In genomic region chr14:43135877-43136411, GRCh38 we compare ENCODE assay signal across 21 cellular contexts.
"Had no signal": no experiment of that assay in that cellular context is flagged by ENCODE, and none has a peak within 500 bp of the region (broad histone marks: within the 10 kb centered on the region; RNA-seq: fewer than 3 reads in every experiment).

No MANE protein-coding gene starts in this region.

- FAIRE-seq: keratinocyte, pancreas had no signal

- H3K27me3 ChIP-seq: esophagus muscularis mucosa, gastrocnemius medialis, heart right ventricle, pancreas, sigmoid colon, stomach, vagina had no signal

- H3K9me3 ChIP-seq: gastrocnemius medialis, pancreas, prostate gland, sigmoid colon, vagina had no signal

- H3K27ac ChIP-seq: epithelial cell of prostate, esophagus muscularis mucosa, gastrocnemius medialis, heart right ventricle, left ventricle myocardium inferior, pancreas, prostate gland, sigmoid colon, skin epidermis, stomach, vagina had no signal

- DNase-seq: effector memory CD8-positive, alpha-beta T cell; gastrocnemius medialis; heart right ventricle; hypothalamus; left cardiac atrium; left ventricle myocardium inferior; naive B cell; occipital lobe; sigmoid colon; stimulated activated CD4-positive, alpha-beta T cell treated with anti-CD3 and anti-CD28 coated beads, Interleukin-12 subunit alpha, Interleukin-12 subunit beta, amount 100 ng/mL, for 4 hours; stimulated activated naive CD4-positive, alpha-beta T cell; stomach; substantia nigra; trophoblast cell had no signal

- H3K4me3 ChIP-seq: esophagus muscularis mucosa, gastrocnemius medialis, heart right ventricle, left ventricle myocardium inferior, pancreas, prostate gland, sigmoid colon, skin epidermis, stomach, vagina had no signal

- ATAC-seq: effector memory CD8-positive, alpha-beta T cell; gastrocnemius medialis; heart right ventricle; left cardiac atrium; pancreas had no signal

- H3K36me3 ChIP-seq: esophagus muscularis mucosa, gastrocnemius medialis, heart right ventricle, left ventricle myocardium inferior, pancreas, prostate gland, sigmoid colon, stomach, vagina had no signal

- H3K4me1 ChIP-seq: esophagus muscularis mucosa, gastrocnemius medialis, heart right ventricle, left ventricle myocardium inferior, pancreas, prostate gland, sigmoid colon, stomach, vagina had no signal
